In genomic region chr1:168794057-168794456, GRCh38 we compare ENCODE assay signal across 34 cellular contexts.
DNase-seq lines count a peak whose midpoint lies in the region; ATAC-seq and TF ChIP-seq lines count a peak whose summit lies in the region.
"Had no signal": no experiment of that assay in that cellular context is flagged by ENCODE, and none has a peak within 500 bp of the region (broad histone marks: within the 10 kb centered on the region; RNA-seq: fewer than 3 reads in every experiment).

No MANE protein-coding gene starts in this region.

- CTCF ChIA-PET in WTC11 (lab: Charles Lee), result no interaction called here
- CTCF ChIA-PET in activated naive CD4-positive, alpha-beta T cell treated with anti-CD3 and anti-CD28 coated beads for 36 hours (lab: Charles Lee), result no interaction called here

- DNase-seq in AG08395 (ENCODE audit: low spot score) (peak; percentile 4), HT1080 (ENCODE audit: low read depth) (peak; percentile 82), WTC11 (ENCODE audit: low spot score) (no peak), medulla oblongata (ENCODE audit: extremely low spot score) (peak; percentile 10), HT-29 (ENCODE audit: low spot score) (no peak), brain microvascular endothelial cell (no peak)
- DNase-seq in activated naive CD4-positive, alpha-beta T cell treated with anti-CD3 and anti-CD28 coated beads for 36 hours, result no peak
- DNase-seq: activated CD4-positive, alpha-beta T cell treated with anti-CD3 and anti-CD28 coated beads, Interleukin-2, amount 50 U/mL, for 1 hour; activated CD8-positive, alpha-beta memory T cell treated with anti-CD3 and anti-CD28 coated beads, Interleukin-2, amount 10 ng/mL, durations not matched to agents 7 days and 5 days; activated naive CD4-positive, alpha-beta T cell treated with anti-CD3 and anti-CD28 coated beads, Interleukin-2, amount 10 ng/mL, durations not matched to agents 7 days and 5 days; activated T-cell treated with anti-CD3 and anti-CD28 coated beads, Interleukin-2, amount 50 U/mL, for 48 hours; CD8-positive, alpha-beta T cell; DMS153; effector CD8-positive, alpha-beta T cell; erythroblast; H7; KG1; left cardiac atrium; NCI-H2107; NCI-H510A; PC-3; psoas muscle; SHP77; sigmoid colon; stimulated activated CD4-positive, alpha-beta T cell treated with anti-CD3 and anti-CD28 coated beads, Interleukin-15, amount 100 ng/mL, for 24 hours; stimulated activated naive CD8-positive, alpha-beta T cell treated with anti-CD3 and anti-CD28 coated beads, Interleukin-15, Interleukin-2, amounts not matched to agents 100 U/mL and 50 U/mL, for 24 hours; uterus; WERI-Rb-1 had no signal

- intact Hi-C loops in activated naive CD4-positive, alpha-beta T cell treated with anti-CD3 and anti-CD28 coated beads for 36 hours (cut with micrococcal nuclease), result no loop called here

- no peaks in the 10 kb centered on the region for H3K9me3 Mint-ChIP-seq in WTC11
- H3K9me3 Mint-ChIP-seq in activated naive CD4-positive, alpha-beta T cell treated with anti-CD3 and anti-CD28 coated beads for 36 hours, result no peaks in the 10 kb centered on the region
- H3K9me3 Mint-ChIP-seq: activated naive CD4-positive, alpha-beta T cell treated with anti-CD3 and anti-CD28 coated beads, Interleukin-2, amount 10 ng/mL, durations not matched to agents 7 days and 5 days; CD8-positive, alpha-beta T cell; memory B cell; T-helper 2 cell treated with Interferon-gamma antibody and Interleukin-4, amounts not matched to agents 5 μg/mL and 100 μg/mL, for 36 hours had no signal

- POLR2A ChIA-PET in WTC11 (lab: Charles Lee), result no interaction called here

- no peaks in the 10 kb centered on the region; the same call in 1 of the 2 replicates for H3K27me3 Mint-ChIP-seq in WTC11 (ENCODE audit: low read depth)
- H3K27me3 Mint-ChIP-seq in activated naive CD4-positive, alpha-beta T cell treated with anti-CD3 and anti-CD28 coated beads for 36 hours (ENCODE audit: low read depth), result peaks cover 10% of the 10 kb centered on the region

- no peaks in the 10 kb centered on the region for H3K4me1 Mint-ChIP-seq in WTC11
- no peaks in the 10 kb centered on the region for H3K4me1 Mint-ChIP-seq in activated naive CD4-positive, alpha-beta T cell treated with anti-CD3 and anti-CD28 coated beads for 36 hours (ENCODE audit: low read depth)
- H3K4me1 Mint-ChIP-seq: activated naive CD4-positive, alpha-beta T cell treated with anti-CD3 and anti-CD28 coated beads, Interleukin-2, amount 10 ng/mL, durations not matched to agents 7 days and 5 days; B cell; memory B cell had no signal

- H3K27me3 ChIP-seq in brain microvascular endothelial cell (replicated peaks), result no peaks in the 10 kb centered on the region
- H3K27me3 ChIP-seq: sigmoid colon, uterus had no signal

- H3K36me3 ChIP-seq in brain microvascular endothelial cell (replicated peaks), result no peaks in the 10 kb centered on the region
- H3K36me3 ChIP-seq: sigmoid colon, thoracic aorta, uterus, WERI-Rb-1 had no signal

- ATAC-seq in WTC11 (peak; percentile 73), HG02970 (IDR thresholded peaks at IDR 0.05; ENCODE audit: low FRiP score, unreplicated experiment) (no peak)
- ATAC-seq: activated CD8-positive, alpha-beta memory T cell treated with anti-CD3 and anti-CD28 coated beads, Interleukin-2, amount 10 ng/mL, durations not matched to agents 7 days and 5 days; CD8-positive, alpha-beta T cell; left cardiac atrium; PC-3; stimulated activated naive CD8-positive, alpha-beta T cell treated with anti-CD3 and anti-CD28 coated beads, Interleukin-15, Interleukin-2, amounts not matched to agents 100 U/mL and 50 U/mL, for 24 hours had no signal

- no peaks in the 10 kb centered on the region for H3K36me3 Mint-ChIP-seq in WTC11
- H3K36me3 Mint-ChIP-seq in activated naive CD4-positive, alpha-beta T cell treated with anti-CD3 and anti-CD28 coated beads for 36 hours (ENCODE audit: low read depth), result no peaks in the 10 kb centered on the region
- H3K36me3 Mint-ChIP-seq: activated CD8-positive, alpha-beta memory T cell treated with anti-CD3 and anti-CD28 coated beads, Interleukin-2, amount 10 ng/mL, durations not matched to agents 7 days and 5 days; activated naive CD4-positive, alpha-beta T cell treated with anti-CD3 and anti-CD28 coated beads, Interleukin-2, amount 10 ng/mL, durations not matched to agents 7 days and 5 days; CD8-positive, alpha-beta T cell; memory B cell had no signal

- no peak overlapping the region for H3K27ac Mint-ChIP-seq in WTC11
- H3K27ac Mint-ChIP-seq in activated naive CD4-positive, alpha-beta T cell treated with anti-CD3 and anti-CD28 coated beads for 36 hours, result no peak overlapping the region
- H3K27ac Mint-ChIP-seq: activated CD8-positive, alpha-beta memory T cell treated with anti-CD3 and anti-CD28 coated beads, Interleukin-2, amount 10 ng/mL, durations not matched to agents 7 days and 5 days; activated naive CD4-positive, alpha-beta T cell treated with anti-CD3 and anti-CD28 coated beads, Interleukin-2, amount 10 ng/mL, durations not matched to agents 7 days and 5 days; B cell; CD8-positive, alpha-beta T cell; memory B cell; T-helper 2 cell treated with Interferon-gamma antibody and Interleukin-4, amounts not matched to agents 5 μg/mL and 100 μg/mL, for 36 hours had no signal

- TF ChIP-seq CTCF in WTC11 (IDR thresholded peaks at IDR 0.05), result no peak
- no peak for TF ChIP-seq CTCF in brain microvascular endothelial cell (IDR thresholded peaks at IDR 0.05; ENCODE audit: low read depth, low read length, missing control alignments)

- H3K27ac ChIP-seq in brain microvascular endothelial cell, result no peak overlapping the region
- H3K27ac ChIP-seq: A549, psoas muscle, sigmoid colon, thoracic aorta, uterus, WERI-Rb-1 had no signal

- in situ Hi-C loops in brain microvascular endothelial cell (cut with HindIII; ENCODE audit: low pct_ligation_motif_present, low sequenced_read_pairs), result no loop called here

- H3K4me3 ChIP-seq in brain microvascular endothelial cell (ENCODE audit: low read depth, low read length), result no peak overlapping the region
- H3K4me3 ChIP-seq: A549, psoas muscle, sigmoid colon, thoracic aorta, uterus had no signal

- no peak overlapping the region for H3K4me3 Mint-ChIP-seq in WTC11
- H3K4me3 Mint-ChIP-seq in activated naive CD4-positive, alpha-beta T cell treated with anti-CD3 and anti-CD28 coated beads for 36 hours, result no peak overlapping the region
- H3K4me3 Mint-ChIP-seq: activated CD8-positive, alpha-beta memory T cell treated with anti-CD3 and anti-CD28 coated beads, Interleukin-2, amount 10 ng/mL, durations not matched to agents 7 days and 5 days; activated naive CD4-positive, alpha-beta T cell treated with anti-CD3 and anti-CD28 coated beads, Interleukin-2, amount 10 ng/mL, durations not matched to agents 7 days and 5 days; B cell; CD8-positive, alpha-beta T cell; memory B cell; T-helper 2 cell treated with Interferon-gamma antibody and Interleukin-4, amounts not matched to agents 5 μg/mL and 100 μg/mL, for 36 hours had no signal

TF ChIP-seq in WTC11, 78 proteins besides CTCF, POLR2A, EP300 and RAD21:
- TF ChIP-seq ZMAT4 (CRISPR knock-in tag; IDR thresholded peaks at IDR 0.05), result no peak

Comparison
In these comparisons a context has a peak if more than half of its experiments do, and no peak if none do; other contexts are left out.
1. DNase-seq: peak in AG08395 (single experiment), HT1080 (single experiment) and medulla oblongata (single experiment); none in WTC11 (single experiment), HT-29 (single experiment), activated naive CD4-positive, alpha-beta T cell treated with anti-CD3 and anti-CD28 coated beads for 36 hours (single experiment) and brain microvascular endothelial cell (single experiment).